ENCODE assay signal across 8 cellular contexts in the genomic region with DNA sequence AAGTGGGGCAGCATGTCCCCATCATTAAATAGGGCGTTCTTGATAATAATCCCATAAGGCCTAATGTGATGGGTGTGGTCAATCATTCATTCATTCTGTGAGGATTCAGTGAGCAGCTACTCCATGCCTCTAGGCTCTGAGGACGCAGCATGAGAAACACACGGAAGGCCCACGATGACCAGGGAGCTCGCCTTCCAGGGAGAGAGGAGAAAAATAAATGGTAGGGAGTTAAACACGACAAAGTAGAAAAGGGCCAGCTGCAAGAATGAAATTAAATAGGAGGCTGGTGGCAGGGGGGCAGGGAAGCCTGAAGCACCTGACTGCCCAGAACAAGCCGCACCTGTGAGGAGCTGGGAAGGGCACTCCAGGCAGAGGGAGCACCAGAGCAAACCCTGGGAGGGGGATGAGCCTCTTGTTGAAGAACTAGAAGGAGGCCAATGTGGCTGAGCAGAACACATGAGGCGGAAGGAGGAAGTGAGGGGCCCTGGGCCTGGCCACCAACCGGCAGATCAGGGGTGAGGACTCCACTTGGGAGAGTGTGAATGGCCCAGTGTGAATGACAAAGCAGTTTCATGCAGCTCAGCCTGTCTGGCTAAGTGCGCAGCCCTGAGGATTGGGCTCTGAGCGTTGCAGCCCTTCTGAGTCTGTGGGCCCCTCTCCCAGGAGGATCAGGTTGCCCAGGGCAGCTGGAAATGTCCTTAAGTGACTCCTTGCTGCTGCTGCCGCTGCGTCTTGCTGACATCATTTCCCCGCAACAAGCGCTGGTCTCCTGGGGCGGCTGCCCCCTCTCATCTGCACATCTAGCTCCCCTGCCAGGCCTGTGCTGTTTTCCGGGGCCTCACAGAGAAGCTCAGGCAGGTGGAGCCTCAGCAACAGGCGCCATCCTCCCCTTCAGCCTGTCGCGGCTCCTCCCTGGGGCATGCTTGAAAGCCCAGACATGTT.
DNase-seq lines count a peak whose midpoint lies in the region; TF ChIP-seq lines count a peak whose summit lies in the region.
"Had no signal": no experiment of that assay in that cellular context is flagged by ENCODE, and none has a peak within 500 bp of the region (broad histone marks: within the 10 kb centered on the region; RNA-seq: fewer than 3 reads in every experiment).

No MANE protein-coding gene starts in this region.

- H3K4me3 Mint-ChIP-seq in HFFc6: no peak overlapping the region
- peak overlapping the region; percentile 70 for H3K4me3 Mint-ChIP-seq in activated T-helper 2 cell treated with anti-CD3 and anti-CD28 coated beads, Interferon-gamma antibody, Interleukin-2, Interleukin-4, amounts not matched to agents 10 μg/mL and 5 μg/mL and 100 μg/mL, durations not matched to agents 14 hours and 24 hours and 36 hours (ENCODE audit: low read depth)

- H3K27me3 ChIP-seq in right atrium auricular region (no peaks in the 10 kb centered on the region), esophagus squamous epithelium (peaks cover 0 to 30% (median 0%) of the 10 kb centered on the region in 4 donors)
- H3K27me3 ChIP-seq: SJSA1 had no signal

- H3K9me3 Mint-ChIP-seq in HFFc6: no peaks in the 10 kb centered on the region
- H3K9me3 Mint-ChIP-seq in activated T-helper 2 cell treated with anti-CD3 and anti-CD28 coated beads, Interferon-gamma antibody, Interleukin-2, Interleukin-4, amounts not matched to agents 10 μg/mL and 5 μg/mL and 100 μg/mL, durations not matched to agents 14 hours and 24 hours and 36 hours: no peaks in the 10 kb centered on the region

- no peaks in the 10 kb centered on the region for H3K36me3 Mint-ChIP-seq in HFFc6 (ENCODE audit: low read depth)
- H3K36me3 Mint-ChIP-seq in activated T-helper 2 cell treated with anti-CD3 and anti-CD28 coated beads, Interferon-gamma antibody, Interleukin-2, Interleukin-4, amounts not matched to agents 10 μg/mL and 5 μg/mL and 100 μg/mL, durations not matched to agents 14 hours and 24 hours and 36 hours (ENCODE audit: low read depth): no peaks in the 10 kb centered on the region

- H3K4me3 ChIP-seq in right atrium auricular region: no peak overlapping the region
- no peak overlapping the region for H3K4me3 ChIP-seq in esophagus squamous epithelium
- H3K4me3 ChIP-seq: SJSA1 had no signal

- peak overlapping the region; percentile 2; the same call in 1 of the 2 replicates for H3K27ac Mint-ChIP-seq in HFFc6
- H3K27ac Mint-ChIP-seq in activated T-helper 2 cell treated with anti-CD3 and anti-CD28 coated beads, Interferon-gamma antibody, Interleukin-2, Interleukin-4, amounts not matched to agents 10 μg/mL and 5 μg/mL and 100 μg/mL, durations not matched to agents 14 hours and 24 hours and 36 hours: peak overlapping the region; percentile 85

- H3K27ac ChIP-seq in right atrium auricular region: peak overlapping the region; percentile 23 to 35
- peak overlapping the region in 2 of 4 donors; percentile 22 to 59 for H3K27ac ChIP-seq in esophagus squamous epithelium
- H3K27ac ChIP-seq: SJSA1 had no signal

- 57 to 59% methylated on average over 10 to 17 of the region's 20 CpGs for WGBS in esophagus squamous epithelium, 2 donors

- TF ChIP-seq CTCF in HFFc6 (IDR thresholded peaks at IDR 0.05): no peak
- TF ChIP-seq CTCF in right atrium auricular region (IDR thresholded peaks at IDR 0.05): no peak
- no peak for TF ChIP-seq CTCF in esophagus squamous epithelium (IDR thresholded peaks at IDR 0.05)

- TF ChIP-seq POLR2A in esophagus squamous epithelium (IDR thresholded peaks at IDR 0.05): no peak

- no peaks in the 10 kb centered on the region for H3K9me3 ChIP-seq in right atrium auricular region
- no peaks in the 10 kb centered on the region for H3K9me3 ChIP-seq in esophagus squamous epithelium
- H3K9me3 ChIP-seq: SJSA1 had no signal

- intact Hi-C loops in activated T-helper 2 cell treated with anti-CD3 and anti-CD28 coated beads, Interferon-gamma antibody, Interleukin-2, Interleukin-4, amounts not matched to agents 10 μg/mL and 5 μg/mL and 100 μg/mL, durations not matched to agents 14 hours and 24 hours and 36 hours (cut with micrococcal nuclease): loop anchor here (2.0 to 10.0 kb wide), 3 partner anchors 117 to 1064 kb away; partner anchors contain the start of genes FAM217B and PPP1R3D
- intact Hi-C loops in esophagus squamous epithelium (cut with DNase I): no loop called here

- DNase-seq in HFFc6: no peak
- peak; percentile 69 for DNase-seq in NCI-H2227 treated with DMSO at 0.1 percent for 48 hours (lab: John Stamatoyannopoulos, UW)
- no peak for DNase-seq in activated T-helper 2 cell treated with anti-CD3 and anti-CD28 coated beads, Interferon-gamma antibody, Interleukin-2, Interleukin-4, amounts not matched to agents 10 μg/mL and 5 μg/mL and 100 μg/mL, durations not matched to agents 14 hours and 24 hours and 36 hours (ENCODE audit: low spot score)
- DNase-seq in right atrium auricular region (ENCODE audit: low spot score): peak; percentile 67
- DNase-seq in smooth muscle cell of the brain vasculature (ENCODE audit: low read depth, low spot score): peak; percentile 83
- DNase-seq in NCI-H446 (lab: John Stamatoyannopoulos, UW): no peak
- DNase-seq in esophagus squamous epithelium (lab: John Stamatoyannopoulos, UW): no peak

- H3K4me1 Mint-ChIP-seq in HFFc6 (ENCODE audit: low read depth): peaks cover 54% of the 10 kb centered on the region
- H3K4me1 Mint-ChIP-seq in activated T-helper 2 cell treated with anti-CD3 and anti-CD28 coated beads, Interferon-gamma antibody, Interleukin-2, Interleukin-4, amounts not matched to agents 10 μg/mL and 5 μg/mL and 100 μg/mL, durations not matched to agents 14 hours and 24 hours and 36 hours (ENCODE audit: low read depth): peaks cover 38% of the 10 kb centered on the region

- H3K36me3 ChIP-seq in right atrium auricular region (no peaks in the 10 kb centered on the region), esophagus squamous epithelium (no peaks in the 10 kb centered on the region)
- H3K36me3 ChIP-seq: SJSA1 had no signal

- H3K4me1 ChIP-seq in right atrium auricular region (peaks cover 0 to 19% of the 10 kb centered on the region in 2 donors), esophagus squamous epithelium (peaks cover 3 to 36% (median 7%) of the 10 kb centered on the region in 3 donors)

- H3K27me3 Mint-ChIP-seq in HFFc6 (ENCODE audit: insufficient read depth): peaks cover 1% of the 10 kb centered on the region
- peaks cover 3% of the 10 kb centered on the region for H3K27me3 Mint-ChIP-seq in activated T-helper 2 cell treated with anti-CD3 and anti-CD28 coated beads, Interferon-gamma antibody, Interleukin-2, Interleukin-4, amounts not matched to agents 10 μg/mL and 5 μg/mL and 100 μg/mL, durations not matched to agents 14 hours and 24 hours and 36 hours (ENCODE audit: low read depth)

Comparison
In these comparisons a context has a peak if more than half of its experiments do, and no peak if none do; other contexts are left out.
1. DNase-seq: peak in NCI-H2227 treated with DMSO at 0.1 percent for 48 hours (single experiment), right atrium auricular region (single experiment) and smooth muscle cell of the brain vasculature (single experiment); none in HFFc6 (single experiment), activated T-helper 2 cell treated with anti-CD3 and anti-CD28 coated beads, Interferon-gamma antibody, Interleukin-2, Interleukin-4, amounts not matched to agents 10 μg/mL and 5 μg/mL and 100 μg/mL, durations not matched to agents 14 hours and 24 hours and 36 hours (single experiment), NCI-H446 (0 of 2) and esophagus squamous epithelium (single experiment).